ENCODE assay signal across 9 cellular contexts in genomic region chr11:62654297-62654696, GRCh38. TPM values are rescaled to one million over a fixed set of nuclear protein-coding genes. Genes with fewer than 3 reads are reported as not detected.
DNase-seq lines count a peak whose midpoint lies in the region; ATAC-seq and TF ChIP-seq lines count a peak whose summit lies in the region.
"Had no signal": no experiment of that assay in that cellular context is flagged by ENCODE, and none has a peak within 500 bp of the region (broad histone marks: within the 10 kb centered on the region; RNA-seq: fewer than 3 reads in every experiment).

No MANE protein-coding gene starts in this region.

- H3K36me3 Mint-ChIP-seq in activated T-cell treated with anti-CD3 and anti-CD28 coated beads, Interleukin-2, amount 50 U/mL, for 24 hours (ENCODE audit: low read depth) = peaks cover 24% of the 10 kb centered on the region
- H3K36me3 Mint-ChIP-seq in activated T-helper 17 cell treated with anti-CD3 and anti-CD28 coated beads, Interleukin-2, amount 50 U/mL, for 72 hours (ENCODE audit: low read depth) = peaks cover 14% of the 10 kb centered on the region
- H3K36me3 Mint-ChIP-seq in progenitor cell of endocrine pancreas (ENCODE audit: insufficient read depth) = no peaks in the 10 kb centered on the region

- H3K27ac Mint-ChIP-seq in activated T-cell treated with anti-CD3 and anti-CD28 coated beads, Interleukin-2, amount 50 U/mL, for 24 hours = peak overlapping the region; percentile 47
- peak overlapping the region; percentile 98 for H3K27ac Mint-ChIP-seq in activated T-helper 17 cell treated with anti-CD3 and anti-CD28 coated beads, Interleukin-2, amount 50 U/mL, for 72 hours
- H3K27ac Mint-ChIP-seq in progenitor cell of endocrine pancreas = no peak overlapping the region

- no peak for TF ChIP-seq CTCF in progenitor cell of endocrine pancreas (IDR thresholded peaks at IDR 0.05; ENCODE audit: unreplicated experiment)

- DNase-seq in activated T-cell treated with anti-CD3 and anti-CD28 coated beads, Interleukin-2, amount 50 U/mL, for 24 hours = no peak
- no peak for DNase-seq in activated T-cell treated with anti-CD3 and anti-CD28 coated beads, Interleukin-2, amount 50 U/mL, for 48 hours
- no peak for DNase-seq in progenitor cell of endocrine pancreas (ENCODE audit: low spot score, unreplicated experiment)
- DNase-seq: left lung, upper lobe of right lung had no signal

- H3K4me1 Mint-ChIP-seq in activated T-cell treated with anti-CD3 and anti-CD28 coated beads, Interleukin-2, amount 50 U/mL, for 24 hours (ENCODE audit: low read depth) = peaks cover 27% of the 10 kb centered on the region
- peaks cover 11% of the 10 kb centered on the region for H3K4me1 Mint-ChIP-seq in activated T-helper 17 cell treated with anti-CD3 and anti-CD28 coated beads, Interleukin-2, amount 50 U/mL, for 72 hours
- peaks cover 7% of the 10 kb centered on the region for H3K4me1 Mint-ChIP-seq in progenitor cell of endocrine pancreas (ENCODE audit: low read depth)

- no peak for ATAC-seq in activated T-helper 17 cell treated with anti-CD3 and anti-CD28 coated beads, Interleukin-2, amount 50 U/mL, for 72 hours (replicated peaks)
- ATAC-seq in HG03442 (IDR thresholded peaks at IDR 0.05; ENCODE audit: unreplicated experiment) (no peak), GM19467 (IDR thresholded peaks at IDR 0.05; ENCODE audit: unreplicated experiment) (no peak)
- ATAC-seq: gastroesophageal sphincter had no signal

- H3K27me3 Mint-ChIP-seq in activated T-cell treated with anti-CD3 and anti-CD28 coated beads, Interleukin-2, amount 50 U/mL, for 24 hours = no peaks in the 10 kb centered on the region
- H3K27me3 Mint-ChIP-seq in activated T-helper 17 cell treated with anti-CD3 and anti-CD28 coated beads, Interleukin-2, amount 50 U/mL, for 72 hours = no peaks in the 10 kb centered on the region
- H3K27me3 Mint-ChIP-seq in progenitor cell of endocrine pancreas = no peaks in the 10 kb centered on the region

- no peaks in the 10 kb centered on the region for H3K9me3 Mint-ChIP-seq in activated T-cell treated with anti-CD3 and anti-CD28 coated beads, Interleukin-2, amount 50 U/mL, for 24 hours
- no peaks in the 10 kb centered on the region for H3K9me3 Mint-ChIP-seq in activated T-helper 17 cell treated with anti-CD3 and anti-CD28 coated beads, Interleukin-2, amount 50 U/mL, for 72 hours
- no peaks in the 10 kb centered on the region for H3K9me3 Mint-ChIP-seq in progenitor cell of endocrine pancreas (ENCODE audit: low read depth)

- peak overlapping the region; percentile 54 for H3K4me3 Mint-ChIP-seq in activated T-cell treated with anti-CD3 and anti-CD28 coated beads, Interleukin-2, amount 50 U/mL, for 24 hours
- peak overlapping the region; percentile 94 for H3K4me3 Mint-ChIP-seq in activated T-helper 17 cell treated with anti-CD3 and anti-CD28 coated beads, Interleukin-2, amount 50 U/mL, for 72 hours
- H3K4me3 Mint-ChIP-seq in progenitor cell of endocrine pancreas (ENCODE audit: low read depth) = peak overlapping the region; percentile 45

RNA-seq across cellular contexts. Expression of gene INTS5, which starts 1.2 kb away (rescaled TPM):
- total RNA-seq in activated T-helper 17 cell treated with anti-CD3 and anti-CD28 coated beads, Interleukin-2, amount 50 U/mL, for 72 hours = 10 to 100 TPM; 26.5 to 27.8 TPM
- 23.6 and 24.7 TPM in 2 replicates for total RNA-seq in progenitor cell of endocrine pancreas

RNA-seq across cellular contexts. Expression of gene GANAB, which starts 7.9 kb away (rescaled TPM):
- total RNA-seq in activated T-helper 17 cell treated with anti-CD3 and anti-CD28 coated beads, Interleukin-2, amount 50 U/mL, for 72 hours = 100 to 1,000 TPM; 226 to 266 TPM
- total RNA-seq in progenitor cell of endocrine pancreas = 354 and 361 TPM in 2 replicates

RNA-seq across cellular contexts. Expression of gene C11orf98, which starts 10.7 kb away (rescaled TPM):
- total RNA-seq in activated T-helper 17 cell treated with anti-CD3 and anti-CD28 coated beads, Interleukin-2, amount 50 U/mL, for 72 hours = 10 to 100 TPM; 65.0 to 89.6 TPM
- 71.7 and 73.5 TPM in 2 replicates for total RNA-seq in progenitor cell of endocrine pancreas

RNA-seq across cellular contexts. Expression of gene CSKMT, which starts 10.8 kb away (rescaled TPM):
- 10 to 100 TPM; 23.6 TPM for total RNA-seq in activated T-helper 17 cell treated with anti-CD3 and anti-CD28 coated beads, Interleukin-2, amount 50 U/mL, for 72 hours
- total RNA-seq in progenitor cell of endocrine pancreas = 12.2 and 18.0 TPM in 2 replicates

RNA-seq across cellular contexts. Expression of gene UQCC3, which starts 17.2 kb away (rescaled TPM):
- total RNA-seq in activated T-helper 17 cell treated with anti-CD3 and anti-CD28 coated beads, Interleukin-2, amount 50 U/mL, for 72 hours = 1 to 10 TPM; 2.5 to 2.7 TPM
- 7.0 and 7.6 TPM in 2 replicates for total RNA-seq in progenitor cell of endocrine pancreas
